ENCODE assay signal across 28 cellular contexts in the genomic region with DNA sequence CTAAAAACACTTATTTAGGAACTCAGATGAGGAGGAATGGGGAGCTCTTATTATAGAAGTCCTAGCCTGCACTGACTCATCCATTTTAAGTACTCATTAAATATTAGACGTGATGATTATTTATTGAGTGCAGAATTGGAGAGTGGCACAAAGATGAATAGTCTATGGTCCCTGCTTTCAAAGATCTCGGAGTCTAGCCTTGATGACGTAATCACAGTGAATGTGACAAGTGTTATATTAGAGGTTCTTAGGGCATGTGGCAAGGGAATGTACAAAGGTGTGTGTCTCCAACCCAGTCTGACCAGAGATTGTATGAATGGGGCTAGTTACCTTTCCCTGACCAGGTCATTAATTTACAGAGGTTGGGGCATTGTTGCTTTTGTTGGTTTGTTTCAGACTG.
"Had no signal": no experiment of that assay in that cellular context is flagged by ENCODE, and none has a peak within 500 bp of the region (broad histone marks: within the 10 kb centered on the region; RNA-seq: fewer than 3 reads in every experiment).

No MANE protein-coding gene starts in this region.

- H3K4me1 ChIP-seq: neural progenitor cell, parathyroid adenoma, psoas muscle, testis, tibial artery, transverse colon, vagina had no signal

- H3K9ac ChIP-seq: neural progenitor cell, parathyroid adenoma had no signal

- H3K4me2 ChIP-seq: neural progenitor cell, smooth muscle cell had no signal

- H2AFZ ChIP-seq: neural progenitor cell, parathyroid adenoma had no signal

- H3K36me3 ChIP-seq: neural progenitor cell, ovary, spleen, suprapubic skin, tibial artery, transverse colon, vagina had no signal

- H3K4me3 ChIP-seq: neural progenitor cell, ovary, psoas muscle, skin epidermis, smooth muscle cell, spleen, suprapubic skin, testis, tibial artery, transverse colon, vagina had no signal

- FAIRE-seq: urothelium cell line had no signal

- H3K79me2 ChIP-seq: parathyroid adenoma had no signal

- DNase-seq: natural killer cell; occipital lobe; ovary; posterior cingulate gyrus; psoas muscle; right cardiac atrium; spleen; stimulated activated CD4-positive, alpha-beta T cell treated with anti-CD3 and anti-CD28 coated beads, Interleukin-12 subunit alpha, Interleukin-12 subunit beta, amount 100 ng/mL, for 4 hours; stimulated activated CD4-positive, alpha-beta T cell treated with anti-CD3 and anti-CD28 coated beads, Interleukin-1b, Interleukin-23, amount 100 ng/mL, for 48 hours; stimulated activated CD4-positive, alpha-beta T cell treated with anti-CD3 and anti-CD28 coated beads, Interleukin-4, amount 100 ng/mL, for 1 hour; stimulated activated CD4-positive, alpha-beta T cell treated with anti-CD3 and anti-CD28 coated beads, Interleukin-4, amount 100 ng/mL, for 4 hours; stimulated activated CD8-positive, alpha-beta memory T cell treated with anti-CD3 and anti-CD28 coated beads, Interleukin-4, amount 100 ng/mL, for 48 hours; stimulated activated naive CD4-positive, alpha-beta T cell; stimulated activated naive CD8-positive, alpha-beta T cell treated with anti-CD3 and anti-CD28 coated beads, Interleukin-15, amount 100 ng/mL, for 72 hours; stimulated activated naive CD8-positive, alpha-beta T cell treated with anti-CD3 and anti-CD28 coated beads, Interleukin-15, Interleukin-2, amounts not matched to agents 100 U/mL and 50 U/mL, for 24 hours; substantia nigra; testis; tibial artery; transverse colon had no signal

- H3K27ac ChIP-seq: neural progenitor cell, ovary, parathyroid adenoma, psoas muscle, skin epidermis, spleen, suprapubic skin, testis, tibial artery, transverse colon, vagina had no signal

- H3K27me3 ChIP-seq: neural progenitor cell, ovary, testis, vagina had no signal

- H3K9me3 ChIP-seq: ovary, psoas muscle, spleen, suprapubic skin, testis, tibial artery, transverse colon, vagina had no signal

- ATAC-seq: natural killer cell; psoas muscle; right cardiac atrium; sciatic nerve; stimulated activated memory B cell treated with anti-CD40 and anti-IgM and Interleukin-4, amounts not matched to agents 10 μg/mL and 1 μg/mL and 100 μg/mL, for 72 hours; stimulated activated naive CD8-positive, alpha-beta T cell treated with anti-CD3 and anti-CD28 coated beads, Interleukin-15, amount 100 ng/mL, for 72 hours; stimulated activated naive CD8-positive, alpha-beta T cell treated with anti-CD3 and anti-CD28 coated beads, Interleukin-15, Interleukin-2, amounts not matched to agents 100 U/mL and 50 U/mL, for 24 hours had no signal
